1 cellular context compared by ENCODE assay signal in the genomic region with DNA sequence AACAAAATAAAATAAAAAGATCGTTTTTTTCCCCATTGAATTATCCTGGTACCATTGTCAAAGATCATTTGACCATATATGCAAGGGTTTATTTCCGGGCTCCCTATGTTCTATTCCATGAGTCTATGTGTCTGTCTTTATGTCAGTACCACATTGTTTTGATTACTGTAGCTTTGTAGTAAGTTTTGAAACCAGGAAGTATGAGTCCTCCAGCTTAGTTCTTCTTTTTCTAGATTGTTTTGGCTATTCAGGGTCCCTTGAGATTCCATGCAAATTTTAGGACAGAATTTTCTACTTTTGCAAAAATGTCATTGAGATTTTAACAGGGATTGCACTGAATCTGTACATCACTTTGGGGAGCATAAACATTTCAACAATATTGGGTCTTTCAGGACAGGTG.
TF ChIP-seq lines count a peak whose summit lies in the region.

No MANE protein-coding gene starts in this region.

TF ChIP-seq in K562, 482 proteins besides CTCF, POLR2A, EP300 and RAD21 (continued from another document):
- TF ChIP-seq, protein P1, sequence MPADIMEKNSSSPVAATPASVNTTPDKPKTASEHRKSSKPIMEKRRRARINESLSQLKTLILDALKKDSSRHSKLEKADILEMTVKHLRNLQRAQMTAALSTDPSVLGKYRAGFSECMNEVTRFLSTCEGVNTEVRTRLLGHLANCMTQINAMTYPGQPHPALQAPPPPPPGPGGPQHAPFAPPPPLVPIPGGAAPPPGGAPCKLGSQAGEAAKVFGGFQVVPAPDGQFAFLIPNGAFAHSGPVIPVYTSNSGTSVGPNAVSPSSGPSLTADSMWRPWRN (IDR thresholded peaks at IDR 0.05; ENCODE audit: low read depth), result no peak
- no peak for TF ChIP-seq TAL1 (IDR thresholded peaks at IDR 0.05)
- TF ChIP-seq FOXJ2 (tag; IDR thresholded peaks at IDR 0.05), result no peak
- TF ChIP-seq SMC3 (conservative IDR thresholded peaks at IDR 0.05; ENCODE audit: insufficient read depth, low read depth, low read length), result no peak
- TF ChIP-seq SRF (CRISPR knock-in tag; IDR thresholded peaks at IDR 0.05), result 0 out of 4 replicates have a peak, but pooled peaks of 1 of the 2 experiments have one; percentile 37
- no peak for TF ChIP-seq ZNF586 (CRISPR knock-in tag; conservative IDR thresholded peaks at IDR 0.05)
- no peak for TF ChIP-seq SAFB (IDR thresholded peaks at IDR 0.05; ENCODE audit: borderline replicate concordance, low read depth, low read length)
- peak in 1 of 2 experiments; percentile 35; a peak in 1 of 3 replicates for TF ChIP-seq CBX3 (IDR thresholded peaks at IDR 0.05; ENCODE audit: borderline replicate concordance in 1 of 2, low read length in 2 of 2)
- no peak for TF ChIP-seq RB1 (IDR thresholded peaks at IDR 0.05; ENCODE audit: low read depth)
- no peak for TF ChIP-seq SNRNP70 (optimal IDR thresholded peaks at IDR 0.05; ENCODE audit: low read depth, low read length)
- TF ChIP-seq ZFP30 (CRISPR knock-in tag; IDR thresholded peaks at IDR 0.05; ENCODE audit: borderline replicate concordance), result no peak
- TF ChIP-seq MYC (IDR thresholded peaks at IDR 0.05; ENCODE audit: low read depth, low read length), result no peak
- TF ChIP-seq MYC (CRISPR knock-in tag; IDR thresholded peaks at IDR 0.05; ENCODE audit: borderline replicate concordance, low read depth), result no peak
- no peak for TF ChIP-seq TAF7 (tag; IDR thresholded peaks at IDR 0.05)
- peak in 1 of 2 experiments; percentile 58; a peak in 2 of 4 replicates for TF ChIP-seq KDM1A (IDR thresholded peaks at IDR 0.05)
- no peak for TF ChIP-seq RBBP5 (IDR thresholded peaks at IDR 0.05; ENCODE audit: borderline replicate concordance, insufficient read depth, low read length, poor library complexity, severe bottlenecking)
- TF ChIP-seq STAT5A (IDR thresholded peaks at IDR 0.05; ENCODE audit: borderline replicate concordance, low read length), result no peak
- TF ChIP-seq PPARD (CRISPR knock-in tag; IDR thresholded peaks at IDR 0.05), result no peak
- TF ChIP-seq, protein P2, sequence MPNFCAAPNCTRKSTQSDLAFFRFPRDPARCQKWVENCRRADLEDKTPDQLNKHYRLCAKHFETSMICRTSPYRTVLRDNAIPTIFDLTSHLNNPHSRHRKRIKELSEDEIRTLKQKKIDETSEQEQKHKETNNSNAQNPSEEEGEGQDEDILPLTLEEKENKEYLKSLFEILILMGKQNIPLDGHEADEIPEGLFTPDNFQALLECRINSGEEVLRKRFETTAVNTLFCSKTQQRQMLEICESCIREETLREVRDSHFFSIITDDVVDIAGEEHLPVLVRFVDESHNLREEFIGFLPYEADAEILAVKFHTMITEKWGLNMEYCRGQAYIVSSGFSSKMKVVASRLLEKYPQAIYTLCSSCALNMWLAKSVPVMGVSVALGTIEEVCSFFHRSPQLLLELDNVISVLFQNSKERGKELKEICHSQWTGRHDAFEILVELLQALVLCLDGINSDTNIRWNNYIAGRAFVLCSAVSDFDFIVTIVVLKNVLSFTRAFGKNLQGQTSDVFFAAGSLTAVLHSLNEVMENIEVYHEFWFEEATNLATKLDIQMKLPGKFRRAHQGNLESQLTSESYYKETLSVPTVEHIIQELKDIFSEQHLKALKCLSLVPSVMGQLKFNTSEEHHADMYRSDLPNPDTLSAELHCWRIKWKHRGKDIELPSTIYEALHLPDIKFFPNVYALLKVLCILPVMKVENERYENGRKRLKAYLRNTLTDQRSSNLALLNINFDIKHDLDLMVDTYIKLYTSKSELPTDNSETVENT (CRISPR knock-in tag; IDR thresholded peaks at IDR 0.05), result no peak
- no peak for TF ChIP-seq TCF7L2 (IDR thresholded peaks at IDR 0.05; ENCODE audit: low read depth, low read length)
- TF ChIP-seq, protein P3, sequence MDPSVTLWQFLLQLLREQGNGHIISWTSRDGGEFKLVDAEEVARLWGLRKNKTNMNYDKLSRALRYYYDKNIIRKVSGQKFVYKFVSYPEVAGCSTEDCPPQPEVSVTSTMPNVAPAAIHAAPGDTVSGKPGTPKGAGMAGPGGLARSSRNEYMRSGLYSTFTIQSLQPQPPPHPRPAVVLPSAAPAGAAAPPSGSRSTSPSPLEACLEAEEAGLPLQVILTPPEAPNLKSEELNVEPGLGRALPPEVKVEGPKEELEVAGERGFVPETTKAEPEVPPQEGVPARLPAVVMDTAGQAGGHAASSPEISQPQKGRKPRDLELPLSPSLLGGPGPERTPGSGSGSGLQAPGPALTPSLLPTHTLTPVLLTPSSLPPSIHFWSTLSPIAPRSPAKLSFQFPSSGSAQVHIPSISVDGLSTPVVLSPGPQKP (CRISPR knock-in tag; IDR thresholded peaks at IDR 0.05), result no peak
- no peak for TF ChIP-seq ETV6 (IDR thresholded peaks at IDR 0.05; ENCODE audit: borderline replicate concordance in 1 of 2, low read depth in 2 of 2, low read length in 1 of 2)
- no peak for TF ChIP-seq ETV6 (CRISPR knock-in tag; IDR thresholded peaks at IDR 0.05; ENCODE audit: borderline replicate concordance)
- TF ChIP-seq RBM25 (IDR thresholded peaks at IDR 0.05; ENCODE audit: low read depth, low read length, severe bottlenecking), result peak; percentile 93
- TF ChIP-seq CAMTA2 (CRISPR knock-in tag; conservative IDR thresholded peaks at IDR 0.05), result no peak
- TF ChIP-seq TGIF2 (CRISPR knock-in tag; IDR thresholded peaks at IDR 0.05), result no peak
- TF ChIP-seq NFE2 (IDR thresholded peaks at IDR 0.05; ENCODE audit: low read depth), result no peak
- no peak for TF ChIP-seq STAT5B (CRISPR knock-in tag; IDR thresholded peaks at IDR 0.05)
- no peak for TF ChIP-seq ARID2 (IDR thresholded peaks at IDR 0.05)
